Comparison of ENCODE assay signal across 8 cellular contexts in the genomic region with DNA sequence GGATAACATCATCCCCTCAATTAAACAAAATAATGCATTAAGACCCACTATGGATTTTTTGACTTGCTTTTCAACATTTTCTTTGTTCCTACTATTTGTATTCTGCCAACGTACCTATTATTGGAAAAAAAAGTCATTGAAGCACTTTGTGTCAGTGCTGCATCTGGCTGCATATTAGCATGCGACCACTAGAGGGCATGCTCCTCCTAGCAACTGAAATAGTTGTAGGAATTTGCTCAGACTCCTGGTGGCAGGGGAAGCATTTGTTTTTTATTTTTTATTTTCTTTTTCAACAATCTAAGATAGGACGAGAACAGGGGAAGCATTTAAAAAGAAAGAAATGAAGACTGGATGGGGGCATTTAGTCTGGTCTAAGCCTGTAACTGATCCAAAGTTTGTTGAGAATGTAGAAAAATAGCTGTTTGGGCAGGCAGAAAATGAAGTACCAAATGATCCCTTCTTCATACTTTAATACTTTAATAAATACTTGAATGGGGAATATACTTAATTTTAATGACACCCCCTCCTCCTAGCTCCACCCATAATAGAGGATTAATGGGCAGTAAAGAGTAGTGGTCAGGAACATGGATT. TPM values are rescaled to one million over a fixed set of nuclear protein-coding genes. Genes with fewer than 3 reads are reported as not detected.
DNase-seq lines count a peak whose midpoint lies in the region; ATAC-seq and TF ChIP-seq lines count a peak whose summit lies in the region.

No MANE protein-coding gene starts in this region.

- no peak for TF ChIP-seq POLR2A in NB4 (IDR thresholded peaks at IDR 0.05; ENCODE audit: extremely low read depth, insufficient read length)

- H3K4me3 Mint-ChIP-seq in T-helper 17 cell = no peak overlapping the region

- no peak overlapping the region for H3K27ac Mint-ChIP-seq in T-helper 17 cell

- peak; percentile 93 for TF ChIP-seq CTCF in NB4 (IDR thresholded peaks at IDR 0.05; ENCODE audit: low read depth, low read length)

- DNase-seq in NCI-H2029 (lab: John Stamatoyannopoulos, UW) (peak; percentile 37), NCI-H2029 treated with DMSO at 0.1 percent for 48 hours (lab: John Stamatoyannopoulos, UW) (no peak), NB4 (ENCODE audit: low read depth) (peak; percentile 77), T-helper 17 cell (peak; percentile 44 to 72 (median 44)), amniotic epithelial cell (ENCODE audit: low read depth) (peak; percentile 65), left ventricle myocardium superior (peak; percentile 67), renal cortical epithelial cell (ENCODE audit: low read depth) (peak; percentile 74)

- intact Hi-C loops in left ventricle myocardium superior (cut with micrococcal nuclease) = no loop called here

- peak overlapping the region; percentile 21 for H3K4me3 ChIP-seq in NB4 (ENCODE audit: low read depth, low read length)

- ATAC-seq in T-helper 17 cell (peak; percentile 96), left ventricle myocardium superior (peak; percentile 51), GM19351 (IDR thresholded peaks at IDR 0.05; ENCODE audit: unreplicated experiment) (no peak)

- no peaks in the 10 kb centered on the region for H3K9me3 ChIP-seq in T-helper 17 cell (ENCODE audit: control insufficient read depth, low read length, poor library complexity, severe bottlenecking)

- H3K4me1 Mint-ChIP-seq in T-helper 17 cell = peaks cover 5% of the 10 kb centered on the region

- H3K36me3 Mint-ChIP-seq in T-helper 17 cell (ENCODE audit: low read depth) = peaks cover 8% of the 10 kb centered on the region

- no peaks in the 10 kb centered on the region for H3K27me3 Mint-ChIP-seq in T-helper 17 cell

RNA-seq across cellular contexts. Expression of a gene that starts 14.5 kb away (rescaled TPM):
- total RNA-seq in T-helper 17 cell = 1 to 10 TPM; 1.4 to 2.7 TPM
- not detected for total RNA-seq in left ventricle myocardium superior
- total RNA-seq in renal cortical epithelial cell = 0.35 TPM in 1 of 2 replicates, not detected in the other

RNA-seq across cellular contexts. Expression of a gene that starts 26.8 kb away (rescaled TPM):
- total RNA-seq in T-helper 17 cell = 10 to 100 TPM; 72.8 to 73.0 TPM
- 18.7 TPM for total RNA-seq in left ventricle myocardium superior
- total RNA-seq in renal cortical epithelial cell = 41.6 and 44.6 TPM in 2 replicates

RNA-seq across cellular contexts. Expression of a gene that starts 42.7 kb away (rescaled TPM):
- 1 to 10 TPM; 3.1 to 3.9 TPM for total RNA-seq in T-helper 17 cell
- total RNA-seq in left ventricle myocardium superior = 6.9 TPM
- 0.17 and 0.30 TPM in 2 replicates for total RNA-seq in renal cortical epithelial cell

RNA-seq across cellular contexts. Expression of a gene that starts 47.9 kb away (rescaled TPM):
- total RNA-seq in T-helper 17 cell (not detected), left ventricle myocardium superior (not detected), renal cortical epithelial cell (under 0.01 TPM in 1 of 2 replicates, not detected in the other)
